Comparison of ENCODE assay signal across 37 cellular contexts in the genomic region with DNA sequence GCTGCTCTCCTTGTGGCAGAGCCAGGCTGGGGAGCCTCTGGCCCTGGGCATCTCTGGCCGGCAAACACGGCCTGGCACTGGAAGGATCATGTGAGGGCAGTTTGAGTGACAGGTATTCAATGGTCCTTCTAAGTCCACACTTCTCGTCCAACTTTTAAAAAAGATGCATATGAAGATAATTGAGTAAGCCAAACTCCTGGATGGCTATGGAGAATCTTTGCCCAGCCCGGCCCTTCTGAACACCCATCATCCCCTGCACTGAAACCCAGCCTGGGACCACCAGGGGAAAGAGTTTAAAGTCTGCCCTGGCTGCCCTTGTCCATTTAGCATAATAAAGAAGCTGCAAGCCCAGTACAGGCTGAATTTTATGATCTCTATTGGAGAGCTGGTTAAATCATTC. TPM values are rescaled to one million over a fixed set of nuclear protein-coding genes. Genes with fewer than 3 reads are reported as not detected.
"Had no signal": no experiment of that assay in that cellular context is flagged by ENCODE, and none has a peak within 500 bp of the region (broad histone marks: within the 10 kb centered on the region; RNA-seq: fewer than 3 reads in every experiment).

No MANE protein-coding gene starts in this region.

- FAIRE-seq: endometrium, islet of Langerhans had no signal

- DNase-seq: cortex of kidney; effector memory CD8-positive, alpha-beta T cell; foreskin keratinocyte; heart left ventricle; left cardiac atrium; left lung; mesenchymal stem cell; mucosa of descending colon; naive B cell; psoas muscle; right cardiac atrium; sigmoid colon; stimulated activated CD4-positive, alpha-beta T cell treated with anti-CD3 and anti-CD28 coated beads, Interleukin-2, amount 100 ng/mL, for 24 hours; stimulated activated CD4-positive, alpha-beta T cell treated with anti-CD3 and anti-CD28 coated beads, Interleukin-4, amount 100 ng/mL, for 24 hours; stimulated activated naive CD8-positive, alpha-beta T cell treated with anti-CD3 and anti-CD28 coated beads, Interleukin-15, Interleukin-2, amounts not matched to agents 100 U/mL and 50 U/mL, for 24 hours; substantia nigra; testis; tibial artery had no signal

- H3K9me3 Mint-ChIP-seq: effector memory CD8-positive, alpha-beta T cell; mesothelial cell of epicardium; naive B cell; natural killer cell treated with Interleukin-12 subunit alpha and Interleukin-12 subunit beta and Interleukin-15 and Interleukin-18, amount 100 ng/mL, for 72 hours; neural progenitor cell; stimulated activated effector memory CD8-positive, alpha-beta T cell treated with anti-CD3 and anti-CD28 coated beads, Interleukin-12 subunit alpha, Interleukin-12 subunit beta, amount 100 ng/mL, for 72 hours; type B pancreatic cell had no signal

- H3K4me1 Mint-ChIP-seq: stimulated activated effector memory CD8-positive, alpha-beta T cell treated with anti-CD3 and anti-CD28 coated beads, Interleukin-12 subunit alpha, Interleukin-12 subunit beta, amount 100 ng/mL, for 72 hours had no signal

- H3K36me3 Mint-ChIP-seq: naive B cell; natural killer cell treated with Interleukin-12 subunit alpha and Interleukin-12 subunit beta and Interleukin-15 and Interleukin-18, amount 100 ng/mL, for 72 hours; neural progenitor cell; stimulated activated effector memory CD8-positive, alpha-beta T cell treated with anti-CD3 and anti-CD28 coated beads, Interleukin-12 subunit alpha, Interleukin-12 subunit beta, amount 100 ng/mL, for 72 hours; type B pancreatic cell had no signal

- H3K4me3 Mint-ChIP-seq: effector memory CD8-positive, alpha-beta T cell; mesothelial cell of epicardium; natural killer cell treated with Interleukin-12 subunit alpha and Interleukin-12 subunit beta and Interleukin-15 and Interleukin-18, amount 100 ng/mL, for 72 hours; stimulated activated effector memory CD8-positive, alpha-beta T cell treated with anti-CD3 and anti-CD28 coated beads, Interleukin-12 subunit alpha, Interleukin-12 subunit beta, amount 100 ng/mL, for 72 hours; type B pancreatic cell had no signal

- H3K27ac Mint-ChIP-seq: effector memory CD8-positive, alpha-beta T cell; mesothelial cell of epicardium; natural killer cell treated with Interleukin-12 subunit alpha and Interleukin-12 subunit beta and Interleukin-15 and Interleukin-18, amount 100 ng/mL, for 72 hours; neural progenitor cell; stimulated activated effector memory CD8-positive, alpha-beta T cell treated with anti-CD3 and anti-CD28 coated beads, Interleukin-12 subunit alpha, Interleukin-12 subunit beta, amount 100 ng/mL, for 72 hours; type B pancreatic cell had no signal

RNA-seq across cellular contexts. Expression of a gene that starts 4.1 kb away (rescaled TPM):
- total RNA-seq: dermis microvascular lymphatic vessel endothelial cell; fibroblast of lung; foreskin keratinocyte; gastroesophageal sphincter; heart left ventricle; hepatocyte; kidney epithelial cell; left cardiac atrium; left lung; lower leg skin; lung microvascular endothelial cell; mesothelial cell of epicardium; mucosa of descending colon; natural killer cell treated with Interleukin-12 subunit alpha and Interleukin-12 subunit beta and Interleukin-15 and Interleukin-18, amount 100 ng/mL, for 72 hours; osteocyte; psoas muscle; renal cortical epithelial cell; right cardiac atrium; sigmoid colon; skeletal muscle tissue; urinary bladder had no signal
- polyA plus RNA-seq: esophagus, fibroblast of lung, foreskin keratinocyte, heart left ventricle, hepatocyte, psoas muscle, right cardiac atrium, sigmoid colon, urinary bladder had no signal
